ENCODE assay signal across 10 cellular contexts in genomic region chr2:31886700-31887099, GRCh38.
DNase-seq lines count a peak whose midpoint lies in the region; ATAC-seq and TF ChIP-seq lines count a peak whose summit lies in the region.
"Had no signal": no experiment of that assay in that cellular context is flagged by ENCODE, and none has a peak within 500 bp of the region (broad histone marks: within the 10 kb centered on the region; RNA-seq: fewer than 3 reads in every experiment).

No MANE protein-coding gene starts in this region.

- H3K4me1 ChIP-seq in OCI-LY3 (ENCODE audit: low read length): peaks cover 19% of the 10 kb centered on the region
- H3K4me1 ChIP-seq in foreskin keratinocyte: no peaks in the 10 kb centered on the region
- H3K4me1 ChIP-seq: uterus had no signal

- no peaks in the 10 kb centered on the region for H3K9me3 ChIP-seq in OCI-LY3 (ENCODE audit: insufficient read depth, low read length)
- H3K9me3 ChIP-seq: uterus had no signal

- ATAC-seq in foreskin keratinocyte (no peak), HG02973 (IDR thresholded peaks at IDR 0.05; ENCODE audit: unreplicated experiment) (no peak)

- H3K4me2 ChIP-seq in OCI-LY3 (ENCODE audit: low read length): no peak overlapping the region

- no peaks in the 10 kb centered on the region for H3K36me3 ChIP-seq in OCI-LY3 (replicated peaks; ENCODE audit: low read depth, low read length)
- H3K36me3 ChIP-seq: uterus had no signal

- H4K20me1 ChIP-seq in OCI-LY3 (ENCODE audit: insufficient read depth, low read length): no peaks in the 10 kb centered on the region

- no peak overlapping the region for H3K4me3 ChIP-seq in OCI-LY3 (ENCODE audit: low read length)
- H3K4me3 ChIP-seq: uterus had no signal

- TF ChIP-seq CTCF in GM12873 (IDR thresholded peaks at IDR 0.05; ENCODE audit: insufficient read depth, low read depth, low read length, missing control alignments): peak; percentile 59
- peak; percentile 48 for TF ChIP-seq CTCF in OCI-LY3 (IDR thresholded peaks at IDR 0.05; ENCODE audit: low read depth, low read length)
- TF ChIP-seq CTCF in foreskin keratinocyte (conservative IDR thresholded peaks at IDR 0.05): peak; percentile 53

- H3K9ac ChIP-seq in OCI-LY3 (ENCODE audit: low read length): no peak overlapping the region

- DNase-seq in A172 (ENCODE audit: low spot score) (peak; percentile 3), foreskin keratinocyte (no peak), caudate nucleus (lab: John Stamatoyannopoulos, UW) (no peak), T-helper 9 cell (no peak)
- DNase-seq in activated naive CD4-positive, alpha-beta T cell (lab: John Stamatoyannopoulos, UW): no peak
- DNase-seq: activated effector memory CD4-positive, alpha-beta T cell treated with Interleukin-2 at 50 U/mL for 16 hours; uterus had no signal

- H3K27ac ChIP-seq in OCI-LY3 (ENCODE audit: low read length): no peak overlapping the region
- no peak overlapping the region for H3K27ac ChIP-seq in foreskin keratinocyte
- no peak overlapping the region for H3K27ac ChIP-seq in caudate nucleus (ENCODE audit: low read depth, low read length)
- H3K27ac ChIP-seq: uterus had no signal

- H2AFZ ChIP-seq in OCI-LY3 (ENCODE audit: low read depth, low read length): no peak overlapping the region

- H3K27me3 ChIP-seq in OCI-LY3 (ENCODE audit: low read depth, low read length) (no peaks in the 10 kb centered on the region), foreskin keratinocyte (no peaks in the 10 kb centered on the region)
- H3K27me3 ChIP-seq: uterus had no signal

- H3K79me2 ChIP-seq in OCI-LY3 (ENCODE audit: low read length): no peaks in the 10 kb centered on the region
